ENCODE assay signal across 10 cellular contexts in genomic region chr7:129831424-129832058, GRCh38.
DNase-seq lines count a peak whose midpoint lies in the region; FAIRE-seq and TF ChIP-seq lines count a peak whose summit lies in the region.
"Had no signal": no experiment of that assay in that cellular context is flagged by ENCODE, and none has a peak within 500 bp of the region (broad histone marks: within the 10 kb centered on the region; RNA-seq: fewer than 3 reads in every experiment).

No MANE protein-coding gene starts in this region.

- H2AFZ ChIP-seq in neural progenitor cell (replicated peaks) (no peak overlapping the region), OCI-LY7 (ENCODE audit: low read length) (no peak overlapping the region)

- peaks cover 54% of the 10 kb centered on the region for H3K4me1 Mint-ChIP-seq in neural progenitor cell

- no peak for FAIRE-seq in small intestine (lab: Jason Lieb, UNC)

- peaks cover 37% of the 10 kb centered on the region for H3F3A ChIP-seq in neural progenitor cell (ENCODE audit: low read depth)

- POLR2A ChIA-PET in OCI-LY7 (lab: Charles Lee), result interaction anchor here (0.6 kb wide), 1 partner anchor 1402 kb away, joined by 3 read pairs; no protein-coding TSS in a partner anchor

- H3K27me3 Mint-ChIP-seq in neural progenitor cell (ENCODE audit: insufficient read depth, low read depth), result peaks cover 5% of the 10 kb centered on the region
- H3K27me3 Mint-ChIP-seq: naive B cell had no signal

- CTCF ChIA-PET in OCI-LY7 (lab: Charles Lee; ENCODE audit: unreplicated experiment), result no interaction called here

- H3K4me3 Mint-ChIP-seq in neural progenitor cell, result no peak overlapping the region

- no peak overlapping the region for H3K4me3 ChIP-seq in AG10803 (ENCODE audit: low read length)
- H3K4me3 ChIP-seq in neural progenitor cell, result no peak overlapping the region
- no peak overlapping the region for H3K4me3 ChIP-seq in small intestine (ENCODE audit: low read depth in 1 of 2, low read length in 2 of 2)
- no peak overlapping the region for H3K4me3 ChIP-seq in OCI-LY7 (ENCODE audit: low read depth, low read length, poor library complexity, severe bottlenecking)

- peak; percentile 93 for DNase-seq in AG10803 (ENCODE audit: low read depth)
- DNase-seq in NCI-H446 treated with DMSO at 0.1 percent for 48 hours (lab: John Stamatoyannopoulos, UW), result peak; percentile 26
- DNase-seq in erythroblast (lab: John Stamatoyannopoulos, UW), result peak; percentile 14 to 73
- DNase-seq in neural progenitor cell (ENCODE audit: low spot score), result peak; percentile 67
- DNase-seq in globus pallidus (ENCODE audit: low spot score), result no peak
- DNase-seq in small intestine, result no peak
- DNase-seq in OCI-LY7 (ENCODE audit: low spot score), result no peak
- DNase-seq in medulla oblongata (ENCODE audit: extremely low spot score), result no peak
- DNase-seq: activated naive CD4-positive, alpha-beta T cell treated with anti-CD3 and anti-CD28 coated beads, Interleukin-2, amount 50 U/mL, for 16 hours; naive B cell had no signal

- H3K27ac ChIP-seq in neural progenitor cell (no peak overlapping the region), small intestine (ENCODE audit: low read depth in 1 of 2, low read length in 1 of 2) (no peak overlapping the region), OCI-LY7 (ENCODE audit: low read depth, low read length, poor library complexity, severe bottlenecking) (no peak overlapping the region)

- no peak overlapping the region for H3K4me2 ChIP-seq in neural progenitor cell
- H3K4me2 ChIP-seq in OCI-LY7 (ENCODE audit: low read length), result no peak overlapping the region

- no TSS peak for BruUV-seq in OCI-LY7 (replicated peaks; lab: Mats Ljungman, UMichigan)

- intact Hi-C loops in OCI-LY7 (cut with micrococcal nuclease; ENCODE audit: unreplicated experiment), result no loop called here

- H3K4me1 ChIP-seq in neural progenitor cell, result peaks cover 47% of the 10 kb centered on the region
- no peaks in the 10 kb centered on the region for H3K4me1 ChIP-seq in small intestine (ENCODE audit: control insufficient read depth in 2 of 2, insufficient read depth in 1 of 2, low read depth in 1 of 2, low read length in 1 of 2)
- H3K4me1 ChIP-seq in OCI-LY7 (ENCODE audit: insufficient read depth, low read length, poor library complexity, severe bottlenecking), result peaks cover 4% of the 10 kb centered on the region

- no peak overlapping the region for H3K9ac ChIP-seq in neural progenitor cell

- TF ChIP-seq POLR2A in erythroblast (IDR thresholded peaks at IDR 0.05; ENCODE audit: low read length), result no peak

- H3K79me2 ChIP-seq in neural progenitor cell (ENCODE audit: low read depth), result no peaks in the 10 kb centered on the region
- H3K79me2 ChIP-seq in OCI-LY7 (ENCODE audit: insufficient read depth, low read depth, low read length), result no peaks in the 10 kb centered on the region

- 85 to 89% (median 85%) methylated on average over 5 of the region's 5 CpGs for WGBS in small intestine, 3 donors

- no peaks in the 10 kb centered on the region for H3K9me3 ChIP-seq in neural progenitor cell (ENCODE audit: low read depth)
- H3K9me3 ChIP-seq in small intestine (ENCODE audit: control insufficient read depth, low read depth), result no peaks in the 10 kb centered on the region
- H3K9me3 ChIP-seq in OCI-LY7 (ENCODE audit: low read length), result no peaks in the 10 kb centered on the region

- H3K36me3 Mint-ChIP-seq in neural progenitor cell, result peaks cover 16% of the 10 kb centered on the region

- no peaks in the 10 kb centered on the region for H3K9me2 ChIP-seq in OCI-LY7 (ENCODE audit: insufficient read depth, low read length)

- H3K27ac Mint-ChIP-seq in neural progenitor cell, result no peak overlapping the region

- TF ChIP-seq CTCF in AG10803 (conservative IDR thresholded peaks at IDR 0.05; ENCODE audit: low read length) (no peak), neural progenitor cell (IDR thresholded peaks at IDR 0.05) (no peak), OCI-LY7 (conservative IDR thresholded peaks at IDR 0.05; ENCODE audit: low read length) (no peak)

- peaks cover 48% of the 10 kb centered on the region for H4K20me1 ChIP-seq in neural progenitor cell (ENCODE audit: low read depth)
- H4K20me1 ChIP-seq in OCI-LY7 (ENCODE audit: insufficient read depth, low read length), result no peaks in the 10 kb centered on the region

- H3K27me3 ChIP-seq in neural progenitor cell (no peaks in the 10 kb centered on the region), small intestine (ENCODE audit: control insufficient read depth in 2 of 2, insufficient read depth in 2 of 2, low read length in 2 of 2) (no peaks in the 10 kb centered on the region)

- H3K36me3 ChIP-seq in neural progenitor cell (no peaks in the 10 kb centered on the region), small intestine (ENCODE audit: control insufficient read depth in 2 of 2, insufficient read depth in 2 of 2, low read length in 2 of 2) (peaks cover 7 to 9% of the 10 kb centered on the region in 2 donors), OCI-LY7 (ENCODE audit: insufficient read depth, low read length) (no peaks in the 10 kb centered on the region)

- no peaks in the 10 kb centered on the region for H3K9me3 Mint-ChIP-seq in neural progenitor cell
- H3K9me3 Mint-ChIP-seq: naive B cell had no signal

Comparison
In these comparisons a context has a peak if more than half of its experiments do, and no peak if none do; other contexts are left out.
1. DNase-seq: peak in AG10803 (single experiment), NCI-H446 treated with DMSO at 0.1 percent for 48 hours (single experiment), erythroblast (2 of 2) and neural progenitor cell (single experiment); none in globus pallidus (single experiment), small intestine (single experiment), OCI-LY7 (single experiment) and medulla oblongata (single experiment).